Comparison of ENCODE assay signal across 23 cellular contexts in the genomic region with DNA sequence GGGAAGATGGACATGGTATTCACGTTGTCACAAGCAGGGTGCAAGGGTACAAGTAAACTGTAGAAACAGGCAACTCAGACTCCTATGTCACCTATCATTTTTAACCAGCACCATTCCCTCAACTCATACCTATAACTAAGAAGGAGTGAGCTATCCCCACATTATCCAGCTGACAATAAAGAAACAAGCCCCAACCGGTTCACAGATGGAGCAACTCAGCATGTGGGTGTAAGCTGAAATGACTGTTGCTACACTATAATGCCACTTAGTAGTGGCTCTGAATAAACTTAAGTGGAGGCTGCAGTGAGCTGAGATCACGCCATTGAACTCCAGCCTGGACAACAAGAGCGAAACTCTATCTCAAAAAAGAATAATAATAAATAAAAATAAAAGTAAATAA.
DNase-seq lines count a peak whose midpoint lies in the region; ATAC-seq, FAIRE-seq and TF ChIP-seq lines count a peak whose summit lies in the region.
"Had no signal": no experiment of that assay in that cellular context is flagged by ENCODE, and none has a peak within 500 bp of the region (broad histone marks: within the 10 kb centered on the region; RNA-seq: fewer than 3 reads in every experiment).

No MANE protein-coding gene starts in this region.

- H2BK120ac ChIP-seq in H1 (replicated peaks; ENCODE audit: low read depth, low read length), result no peak overlapping the region
- no peak overlapping the region for H2BK120ac ChIP-seq in neuronal stem cell (ENCODE audit: low read depth, low read length)

- H3K9me3 ChIP-seq in H1 (ENCODE audit: insufficient read depth in 2 of 2, low read depth in 1 of 2, low read length in 1 of 2) (no peaks in the 10 kb centered on the region), neuronal stem cell (replicated peaks in 1 of 2; ENCODE audit: control insufficient read depth in 2 of 2, insufficient read depth in 1 of 2, low read depth in 1 of 2, low read length in 2 of 2) (no peaks in the 10 kb centered on the region), gastrocnemius medialis (no peaks in the 10 kb centered on the region), smooth muscle cell (replicated peaks; ENCODE audit: low read depth) (no peaks in the 10 kb centered on the region)
- H3K9me3 ChIP-seq: BLaER1 treated with 17β-estradiol and CSF1 and Interleukin-3, amounts not matched to agents 10 nM and 100 nM; SK-N-SH had no signal

- no peak overlapping the region for H2AK5ac ChIP-seq in H1 (ENCODE audit: low read depth, low read length)
- no peak overlapping the region for H2AK5ac ChIP-seq in neuronal stem cell (ENCODE audit: low read depth, low read length)

- H3K36me3 ChIP-seq in H1 (ENCODE audit: control insufficient read depth in 2 of 4, insufficient read depth in 4 of 4, low read length in 3 of 4) (no peaks in the 10 kb centered on the region), neuronal stem cell (replicated peaks in 1 of 2; ENCODE audit: control insufficient read depth in 2 of 2, insufficient read depth in 2 of 2, low read length in 2 of 2) (no peaks in the 10 kb centered on the region), gastrocnemius medialis (no peaks in the 10 kb centered on the region), smooth muscle cell (ENCODE audit: low read depth) (no peaks in the 10 kb centered on the region)
- H3K36me3 ChIP-seq: BLaER1 treated with 17β-estradiol and CSF1 and Interleukin-3, amounts not matched to agents 10 nM and 100 nM had no signal

- no peak overlapping the region for H3K56ac ChIP-seq in H1 (replicated peaks; ENCODE audit: insufficient read length, low read depth, low read length)

- H3F3A ChIP-seq in smooth muscle cell (ENCODE audit: low read depth), result no peaks in the 10 kb centered on the region

- in situ Hi-C loops in gastrocnemius medialis (cut with MboI; ENCODE audit: low sequenced_read_pairs in 4 of 4), result no loop called here

- H3K4ac ChIP-seq in H1 (replicated peaks; ENCODE audit: insufficient read length, low read depth, low read length) (no peak overlapping the region), neuronal stem cell (ENCODE audit: low read length) (no peak overlapping the region)

- H4K20me1 ChIP-seq in H1 (replicated peaks in 1 of 2; ENCODE audit: control insufficient read depth in 1 of 2, insufficient read depth in 2 of 2, low read length in 2 of 2) (no peaks in the 10 kb centered on the region), smooth muscle cell (ENCODE audit: low read depth) (no peaks in the 10 kb centered on the region)
- H4K20me1 ChIP-seq: BLaER1 treated with 17β-estradiol and CSF1 and Interleukin-3, amounts not matched to agents 10 nM and 100 nM had no signal

- no peak for TF ChIP-seq EP300 in H1 (IDR thresholded peaks at IDR 0.05; ENCODE audit: borderline replicate concordance in 1 of 2, low read depth in 2 of 2, low read length in 2 of 2)

- FAIRE-seq in H1 (lab: Jason Lieb, UNC), result no peak
- FAIRE-seq: GM12891 had no signal

- DNase-seq in NCI-H2107 (lab: John Stamatoyannopoulos, UW) (peak; percentile 17), NCI-H345 treated with DMSO at 0.1 percent for 48 hours (lab: John Stamatoyannopoulos, UW; ENCODE audit: unreplicated experiment) (peak; percentile 39), H1 (ENCODE audit: low read depth in 1 of 2, low spot score in 2 of 2) (no peak), neuronal stem cell (ENCODE audit: low spot score) (no peak), caudate nucleus (lab: John Stamatoyannopoulos, UW) (no peak), gastrocnemius medialis (no peak), smooth muscle cell (lab: John Stamatoyannopoulos, UW; ENCODE audit: unreplicated experiment) (no peak)
- DNase-seq: ACHN; CD4-positive, alpha-beta memory T cell; GOT3; MV-4-11; NCI-H1105 treated with DMSO at 0.1 percent for 48 hours; NCI-H2081; NCI-H510A treated with DMSO at 0.1 percent for 48 hours; PC-9; RPMI8226; SIG-M5; SK-N-SH; T-cell had no signal

- H3K27me3 ChIP-seq in H1 (replicated peaks in 1 of 4; ENCODE audit: control insufficient read depth in 3 of 4, extremely low read depth in 1 of 4, insufficient read depth in 3 of 4, low read length in 3 of 4) (no peaks in the 10 kb centered on the region), neuronal stem cell (ENCODE audit: control insufficient read depth in 3 of 3, insufficient read depth in 3 of 3, low read depth in 1 of 3, low read length in 3 of 3) (no peaks in the 10 kb centered on the region), gastrocnemius medialis (no peaks in the 10 kb centered on the region), smooth muscle cell (ENCODE audit: low read depth) (no peaks in the 10 kb centered on the region)
- H3K27me3 ChIP-seq: BLaER1 treated with 17β-estradiol and CSF1 and Interleukin-3, amounts not matched to agents 10 nM and 100 nM had no signal

- TF ChIP-seq CTCF in H1 (IDR thresholded peaks at IDR 0.05; ENCODE audit: control extremely low read depth in 1 of 3, insufficient read depth in 1 of 3, low read depth in 1 of 3, low read length in 3 of 3) (no peak), gastrocnemius medialis (IDR thresholded peaks at IDR 0.05 in 4 of 5, conservative IDR thresholded peaks at IDR 0.05 in 1 of 5) (no peak), smooth muscle cell (IDR thresholded peaks at IDR 0.05; ENCODE audit: borderline replicate concordance, insufficient read depth, poor library complexity, severe bottlenecking) (no peak)

- H3K14ac ChIP-seq in H1 (ENCODE audit: insufficient read length) (no peak overlapping the region), neuronal stem cell (ENCODE audit: low read length) (no peak overlapping the region)

- H3K4me1 ChIP-seq in H1 (replicated peaks in 1 of 4; ENCODE audit: control insufficient read depth in 3 of 4, insufficient read depth in 4 of 4, low read length in 3 of 4) (no peaks in the 10 kb centered on the region), neuronal stem cell (ENCODE audit: control insufficient read depth in 2 of 2, insufficient read depth in 1 of 2, low read depth in 1 of 2, low read length in 2 of 2) (no peaks in the 10 kb centered on the region), gastrocnemius medialis (no peaks in the 10 kb centered on the region), smooth muscle cell (ENCODE audit: low read depth) (no peaks in the 10 kb centered on the region)
- H3K4me1 ChIP-seq: BLaER1 treated with 17β-estradiol and CSF1 and Interleukin-3, amounts not matched to agents 10 nM and 100 nM had no signal

- ATAC-seq in gastrocnemius medialis (no peak), HG02642 (IDR thresholded peaks at IDR 0.05; ENCODE audit: poor library complexity, unreplicated experiment) (no peak)
- ATAC-seq: HCT116, T-cell had no signal

- H2BK20ac ChIP-seq in H1 (ENCODE audit: low read length), result no peak overlapping the region

- H3K4me3 ChIP-seq in H1 (ENCODE audit: extremely low read depth in 1 of 4, insufficient read depth in 2 of 4, low read depth in 3 of 4, low read length in 4 of 4) (no peak overlapping the region), neuronal stem cell (ENCODE audit: low read length in 2 of 2) (no peak overlapping the region), gastrocnemius medialis (no peak overlapping the region), smooth muscle cell (no peak overlapping the region)
- H3K4me3 ChIP-seq: BLaER1 treated with 17β-estradiol and CSF1 and Interleukin-3, amounts not matched to agents 10 nM and 100 nM; PC-9 had no signal

- TF ChIP-seq POLR2A in H1 (IDR thresholded peaks at IDR 0.05; ENCODE audit: control extremely low read depth in 1 of 2, low read depth in 2 of 2, low read length in 2 of 2), result no peak
- TF ChIP-seq POLR2A in gastrocnemius medialis (IDR thresholded peaks at IDR 0.05), result no peak

- no peak overlapping the region for H4K5ac ChIP-seq in H1 (ENCODE audit: insufficient read length, low read depth, low read length)

- H4K8ac ChIP-seq in H1 (ENCODE audit: extremely low read depth, insufficient read depth, low read length) (no peak overlapping the region), neuronal stem cell (ENCODE audit: low read depth, low read length) (no peak overlapping the region)

- H2BK12ac ChIP-seq in H1 (ENCODE audit: low read depth, low read length) (no peak overlapping the region), neuronal stem cell (ENCODE audit: low read length) (no peak overlapping the region)

- H3K18ac ChIP-seq in H1 (ENCODE audit: extremely low read depth, low read length) (no peak overlapping the region), neuronal stem cell (ENCODE audit: low read length) (no peak overlapping the region)

- intact Hi-C loops in gastrocnemius medialis (cut with DNase I; ENCODE audit: low total_unique reads), result no loop called here

- POLR2A ChIA-PET in H1 (lab: Charles Lee; ENCODE audit: partially characterized antibody), result no interaction called here

- H3K79me1 ChIP-seq in H1 (ENCODE audit: low read depth, low read length), result no peaks in the 10 kb centered on the region
- no peaks in the 10 kb centered on the region for H3K79me1 ChIP-seq in neuronal stem cell (ENCODE audit: low read depth, low read length)

- H3K27ac ChIP-seq in H1 (ENCODE audit: low read depth, low read length), result no peak overlapping the region
- H3K27ac ChIP-seq in neuronal stem cell (replicated peaks; ENCODE audit: low read length), result no peak overlapping the region
- no peak overlapping the region for H3K27ac ChIP-seq in caudate nucleus (ENCODE audit: low read depth, low read length)
- no peak overlapping the region for H3K27ac ChIP-seq in gastrocnemius medialis
- no peak overlapping the region for H3K27ac ChIP-seq in smooth muscle cell (ENCODE audit: low read depth)
- H3K27ac ChIP-seq: BLaER1 treated with 17β-estradiol and CSF1 and Interleukin-3, amounts not matched to agents 10 nM and 100 nM; PC-9 had no signal

- H3K9ac ChIP-seq in H1 (replicated peaks in 1 of 4; ENCODE audit: extremely low read depth in 1 of 4, low read depth in 3 of 4, low read length in 3 of 4) (no peak overlapping the region), neuronal stem cell (ENCODE audit: low read depth, low read length, poor library complexity) (no peak overlapping the region), smooth muscle cell (ENCODE audit: low read depth) (no peak overlapping the region)
- H3K9ac ChIP-seq: BLaER1 treated with 17β-estradiol and CSF1 and Interleukin-3, amounts not matched to agents 10 nM and 100 nM; SK-N-SH had no signal

- WGBS in H1 (ENCODE audit: extremely low coverage in 1 of 2, insufficient coverage in 1 of 2, insufficient read length in 1 of 2, insufficient replicate concordance in 2 of 2, low coverage in 1 of 2, low lambda C conversion rate in 2 of 2, missing lambda C conversion rate in 1 of 2), 2 experiments, result 81% methylated on average over 4 of the region's 4 CpGs; no CpG with 5 or more reads in 1 of the 2 experiments
- WGBS in neuronal stem cell (ENCODE audit: extremely low coverage in 2 of 2, insufficient read length in 2 of 2, insufficient replicate concordance in 1 of 2), 2 donors, result no CpG with 5 or more reads among the region's 4 CpGs
- 71% methylated on average over 4 of the region's 4 CpGs for WGBS in smooth muscle cell (ENCODE audit: low lambda C conversion rate)

- CTCF ChIA-PET in H1 (lab: Charles Lee; ENCODE audit: partially characterized antibody), result interaction anchor here (0.6 to 0.8 kb wide), 2 partner anchors 42 to 75 kb away, joined by 3 to 4 read pairs; no protein-coding TSS in a partner anchor

- no peak overlapping the region for H2BK5ac ChIP-seq in H1 (ENCODE audit: low read depth, low read length)
- no peak overlapping the region for H2BK5ac ChIP-seq in neuronal stem cell (ENCODE audit: low read length)

- H2BK15ac ChIP-seq in H1 (ENCODE audit: low read length) (no peak overlapping the region), neuronal stem cell (ENCODE audit: low read length) (no peak overlapping the region)

- H3K79me2 ChIP-seq in H1 (ENCODE audit: control insufficient read depth in 1 of 2, insufficient read depth in 2 of 2, low read length in 2 of 2) (no peaks in the 10 kb centered on the region), smooth muscle cell (ENCODE audit: low read depth) (no peaks in the 10 kb centered on the region)

- no peaks in the 10 kb centered on the region for H3K23me2 ChIP-seq in H1 (ENCODE audit: low read depth, low read length)

- H3K4me2 ChIP-seq in H1 (ENCODE audit: insufficient read depth in 1 of 2, low read depth in 2 of 2, low read length in 2 of 2) (no peak overlapping the region), neuronal stem cell (ENCODE audit: insufficient read depth, low read length, poor library complexity, severe bottlenecking) (no peak overlapping the region), smooth muscle cell (no peak overlapping the region)
- H3K4me2 ChIP-seq: BLaER1 treated with 17β-estradiol and CSF1 and Interleukin-3, amounts not matched to agents 10 nM and 100 nM; PC-9; SK-N-SH had no signal

- no peak for TF ChIP-seq RAD21 in H1 (IDR thresholded peaks at IDR 0.05 in 1 of 2, conservative IDR thresholded peaks at IDR 0.05 in 1 of 2; ENCODE audit: low read depth in 2 of 2, low read length in 2 of 2)

- H4K91ac ChIP-seq in H1 (replicated peaks; ENCODE audit: insufficient read length, low read length) (no peak overlapping the region), neuronal stem cell (ENCODE audit: low read depth, low read length, poor library complexity) (no peak overlapping the region)

- H2AFZ ChIP-seq in H1 (ENCODE audit: low read length) (0 out of 2 replicates have a peak overlapping the region, but pooled peaks have one; percentile 85), neuronal stem cell (ENCODE audit: low read length) (peak overlapping the region; percentile 21), smooth muscle cell (ENCODE audit: low read depth) (no peak overlapping the region)
- H2AFZ ChIP-seq: PC-9 had no signal

- H3K23ac ChIP-seq in H1 (ENCODE audit: insufficient read length) (no peak overlapping the region), neuronal stem cell (ENCODE audit: low read depth, low read length, poor library complexity) (no peak overlapping the region)

Comparison
In these comparisons a context has a peak if more than half of its experiments do, and no peak if none do; other contexts are left out.
1. DNase-seq: peak in NCI-H2107 (single experiment) and NCI-H345 treated with DMSO at 0.1 percent for 48 hours (single experiment); none in H1 (0 of 2), neuronal stem cell (single experiment), caudate nucleus (0 of 61), gastrocnemius medialis (0 of 2) and smooth muscle cell (single experiment).